ENCODE assay signal across 18 cellular contexts in genomic region chr6:107173779-107174178, GRCh38.
"Had no signal": no experiment of that assay in that cellular context is flagged by ENCODE, and none has a peak within 500 bp of the region (broad histone marks: within the 10 kb centered on the region; RNA-seq: fewer than 3 reads in every experiment).

No MANE protein-coding gene starts in this region.

- H3K27me3 ChIP-seq: heart right ventricle, sigmoid colon, stomach, uterus had no signal

- H3K27me3 Mint-ChIP-seq: activated CD8-positive, alpha-beta T cell treated with anti-CD3 and anti-CD28 coated beads for 36 hours; brain had no signal

- H3K9me3 Mint-ChIP-seq: activated CD8-positive, alpha-beta T cell treated with anti-CD3 and anti-CD28 coated beads for 36 hours; activated T-cell treated with anti-CD3 and anti-CD28 coated beads, Interleukin-2, amount 50 U/mL, for 72 hours had no signal

- H3K27ac Mint-ChIP-seq: activated CD8-positive, alpha-beta T cell treated with anti-CD3 and anti-CD28 coated beads for 36 hours; activated T-cell treated with anti-CD3 and anti-CD28 coated beads, Interleukin-2, amount 50 U/mL, for 72 hours; brain; endodermal cell; nephron progenitor cell had no signal

- H3K36me3 ChIP-seq: heart right ventricle, sigmoid colon, stomach, thoracic aorta, uterus had no signal

- H3K9me3 ChIP-seq: heart right ventricle, left ventricle myocardium inferior, sigmoid colon, stomach, thoracic aorta, uterus had no signal

- H3K27ac ChIP-seq: heart right ventricle, left ventricle myocardium inferior, sigmoid colon, stomach, thoracic aorta, uterus had no signal

- H3K4me3 Mint-ChIP-seq: activated CD8-positive, alpha-beta T cell treated with anti-CD3 and anti-CD28 coated beads for 36 hours; activated T-cell treated with anti-CD3 and anti-CD28 coated beads, Interleukin-2, amount 50 U/mL, for 72 hours; brain; endodermal cell; nephron progenitor cell had no signal

- DNase-seq: activated CD8-positive, alpha-beta memory T cell treated with anti-CD3 and anti-CD28 coated beads, Interleukin-2, amount 50 U/mL, for 4 hours; activated CD8-positive, alpha-beta T cell treated with anti-CD3 and anti-CD28 coated beads for 36 hours; activated T-cell treated with anti-CD3 and anti-CD28 coated beads, Interleukin-2, amount 50 U/mL, for 72 hours; endodermal cell; foreskin melanocyte; heart right ventricle; kidney; left ventricle myocardium inferior; mesenchymal stem cell; nephron progenitor cell; sigmoid colon; stimulated activated CD4-positive, alpha-beta T cell treated with anti-CD3 and anti-CD28 coated beads, Interleukin-15, amount 100 ng/mL, for 24 hours; stimulated activated CD4-positive, alpha-beta T cell treated with anti-CD3 and anti-CD28 coated beads, Interleukin-4, amount 100 ng/mL, for 24 hours; stomach; T1000; uterus had no signal

- H3K4me1 Mint-ChIP-seq: brain, endodermal cell, nephron progenitor cell had no signal

- H3K4me1 ChIP-seq: heart right ventricle, left ventricle myocardium inferior, sigmoid colon, stomach, uterus had no signal

- H3K4me3 ChIP-seq: heart right ventricle, left ventricle myocardium inferior, sigmoid colon, stomach, thoracic aorta, uterus had no signal
